17 cellular contexts compared by ENCODE assay signal in genomic region chr19:37098570-37098969, GRCh38. TPM values are rescaled to one million over a fixed set of nuclear protein-coding genes. Genes with fewer than 3 reads are reported as not detected.
DNase-seq lines count a peak whose midpoint lies in the region; ATAC-seq, FAIRE-seq and TF ChIP-seq lines count a peak whose summit lies in the region.
"Had no signal": no experiment of that assay in that cellular context is flagged by ENCODE, and none has a peak within 500 bp of the region (broad histone marks: within the 10 kb centered on the region; RNA-seq: fewer than 3 reads in every experiment).

No MANE protein-coding gene starts in this region.

- H3K27me3 ChIP-seq in IMR-90 (ENCODE audit: control insufficient read depth, insufficient read depth, low read length), result no peaks in the 10 kb centered on the region
- H3K27me3 ChIP-seq in K562 (ENCODE audit: control insufficient read depth in 2 of 2, insufficient read depth in 2 of 2, low read length in 2 of 2), result no peaks in the 10 kb centered on the region
- no peaks in the 10 kb centered on the region for H3K27me3 ChIP-seq in liver (ENCODE audit: control insufficient read depth in 4 of 4, insufficient read depth in 4 of 4, low read length in 3 of 4)
- H3K27me3 ChIP-seq in hepatocyte, result no peaks in the 10 kb centered on the region
- no peaks in the 10 kb centered on the region for H3K27me3 ChIP-seq in ascending aorta

- ATAC-seq in IMR-90 (ENCODE audit: low read depth) (no peak), K562 (no peak)
- ATAC-seq: GM23338 had no signal

- no peak overlapping the region for H3K9ac ChIP-seq in IMR-90 (ENCODE audit: low read depth, low read length)
- H3K9ac ChIP-seq in K562 (ENCODE audit: insufficient read depth in 1 of 2, low read depth in 2 of 2, low read length in 2 of 2), result no peak overlapping the region
- no peak overlapping the region for H3K9ac ChIP-seq in liver (ENCODE audit: low read depth in 1 of 2, low read length in 2 of 2)

- TF ChIP-seq RAD21 in IMR-90 (IDR thresholded peaks at IDR 0.05; ENCODE audit: low read length), result no peak
- no peak for TF ChIP-seq RAD21 in K562 (CRISPR knock-in tag; conservative IDR thresholded peaks at IDR 0.05 in 1 of 2, IDR thresholded peaks at IDR 0.05 in 1 of 2)
- no peak for TF ChIP-seq RAD21 in liver (IDR thresholded peaks at IDR 0.05)

- H3K4me3 ChIP-seq in IMR-90 (ENCODE audit: insufficient read depth, low read depth, low read length), result no peak overlapping the region
- H3K4me3 ChIP-seq in K562, result no peak overlapping the region
- peak overlapping the region in 2 of 3 donors; percentile 45 to 47 for H3K4me3 ChIP-seq in liver (ENCODE audit: low read depth in 1 of 3, low read length in 3 of 3)
- no peak overlapping the region for H3K4me3 ChIP-seq in hepatocyte
- H3K4me3 ChIP-seq in ascending aorta, result no peak overlapping the region
- H3K4me3 ChIP-seq: GM23338, HAP-1 had no signal

- H2BK120ac ChIP-seq in IMR-90 (ENCODE audit: low read depth, low read length), result no peak overlapping the region

- in situ Hi-C loops in IMR-90 (cut with MboI; ENCODE audit: low sequenced_read_pairs) (no loop called here), K562 (cut with MboI) (no loop called here)

- no peak overlapping the region for H2AK9ac ChIP-seq in IMR-90 (replicated peaks; ENCODE audit: low read depth, low read length, poor library complexity)

- H4K91ac ChIP-seq in IMR-90 (ENCODE audit: insufficient read depth, low read depth, low read length), result no peak overlapping the region

- H3K9me1 ChIP-seq in IMR-90 (ENCODE audit: insufficient read depth, low read length), result no peaks in the 10 kb centered on the region
- H3K9me1 ChIP-seq in K562 (ENCODE audit: control insufficient read depth, insufficient read depth, low read length), result no peaks in the 10 kb centered on the region

- H3K27ac ChIP-seq in IMR-90 (ENCODE audit: insufficient read depth, low read length), result no peak overlapping the region
- no peak overlapping the region for H3K27ac ChIP-seq in K562 (ENCODE audit: extremely low read depth, low read depth, low read length)
- no peak overlapping the region for H3K27ac ChIP-seq in liver (ENCODE audit: low read depth in 1 of 2, low read length in 2 of 2)
- H3K27ac ChIP-seq in hepatocyte, result no peak overlapping the region
- H3K27ac ChIP-seq in ascending aorta, result no peak overlapping the region

- H3K56ac ChIP-seq in IMR-90 (ENCODE audit: extremely low read depth, insufficient read depth, low read length), result no peak overlapping the region

- no peak overlapping the region for H2BK15ac ChIP-seq in IMR-90 (ENCODE audit: low read depth, low read length)

- H4K8ac ChIP-seq in IMR-90 (ENCODE audit: low read depth in 2 of 2, low read length in 2 of 2), result no peak overlapping the region

- no peak for TF ChIP-seq POLR2A in H54 (IDR thresholded peaks at IDR 0.05; ENCODE audit: low read depth, low read length)
- no peak for TF ChIP-seq POLR2A in IMR-90 (IDR thresholded peaks at IDR 0.05; ENCODE audit: low read depth, low read length)
- TF ChIP-seq POLR2A in K562 (conservative IDR thresholded peaks at IDR 0.05), result no peak

- H3K36me3 ChIP-seq in IMR-90 (ENCODE audit: control insufficient read depth, insufficient read depth, low read length) (peaks cover 12% of the 10 kb centered on the region; the same call in 1 of the 2 replicates), K562 (ENCODE audit: control insufficient read depth, insufficient read depth, low read length) (peaks cover 5% of the 10 kb centered on the region; the same call in 1 of the 3 replicates), liver (ENCODE audit: control insufficient read depth in 4 of 4, insufficient read depth in 3 of 4, low read depth in 1 of 4, low read length in 3 of 4) (peaks cover 10 to 78% (median 66%) of the 10 kb centered on the region in 4 donors), hepatocyte (replicated peaks; ENCODE audit: insufficient read depth, low read depth) (peaks cover 18% of the 10 kb centered on the region), ascending aorta (peaks cover 90 to 100% of the 10 kb centered on the region in 2 donors)
- H3K36me3 ChIP-seq: HAP-1 had no signal

- no peak overlapping the region for H3K14ac ChIP-seq in IMR-90 (replicated peaks; ENCODE audit: low read depth, low read length)

- WGBS in IMR-90 (ENCODE audit: extremely low coverage in 2 of 2, insufficient read length in 1 of 2), 2 experiments, result no CpG with 5 or more reads among the region's 1 CpG
- WGBS in K562 (ENCODE audit: insufficient coverage, low coverage, missing lambda C conversion rate), result 52% methylated on average over 1 of the region's 1 CpG
- 99% methylated on average over 1 of the region's 1 CpG for WGBS in liver
- 90% methylated on average over 1 of the region's 1 CpG for WGBS in hepatocyte (ENCODE audit: low lambda C conversion rate, missing lambda C conversion rate)

- H3K9me3 ChIP-seq in IMR-90 (ENCODE audit: control insufficient read depth, insufficient read depth, low read length) (peaks cover 25% of the 10 kb centered on the region), K562 (replicated peaks; ENCODE audit: control insufficient read depth, insufficient read depth, low read depth, low read length) (no peaks in the 10 kb centered on the region; the same call in 1 of the 2 replicates), liver (ENCODE audit: control insufficient read depth in 4 of 4, low read length in 3 of 4) (peaks cover 29 to 68% (median 38%) of the 10 kb centered on the region in 4 donors), hepatocyte (ENCODE audit: low read depth) (peaks cover 56% of the 10 kb centered on the region), ascending aorta (peaks cover 90 to 100% of the 10 kb centered on the region in 2 donors)
- H3K9me3 ChIP-seq: HAP-1 had no signal

- no peak overlapping the region for H3K23ac ChIP-seq in IMR-90 (ENCODE audit: low read depth, low read length)

- H3K79me1 ChIP-seq in IMR-90 (ENCODE audit: low read depth in 1 of 2, low read length in 2 of 2), result no peaks in the 10 kb centered on the region; a peak in 1 of 4 replicates

- no peak for DNase-seq in H54 (ENCODE audit: insufficient read length, low spot score)
- DNase-seq in IMR-90, result no peak
- no peak for DNase-seq in K562 (ENCODE audit: extremely low read depth in 1 of 4, low spot score in 3 of 4)
- no peak for DNase-seq in hepatocyte (ENCODE audit: low spot score)
- DNase-seq in ascending aorta (ENCODE audit: low spot score in 2 of 2), result no peak
- no peak for DNase-seq in GDM1 (lab: John Stamatoyannopoulos, UW)
- DNase-seq: C1 segment of cervical spinal cord; Calu3; CD4-positive, alpha-beta memory T cell; COR-L47; DMS53; DMS79 treated with DMSO at 0.1 percent for 48 hours; HFFc6 had no signal

- H3K4me1 ChIP-seq in IMR-90 (ENCODE audit: control insufficient read depth, insufficient read depth, low read length) (no peaks in the 10 kb centered on the region), K562 (replicated peaks in 1 of 2; ENCODE audit: control insufficient read depth in 2 of 2, insufficient read depth in 2 of 2, low read length in 2 of 2) (no peaks in the 10 kb centered on the region), liver (ENCODE audit: control insufficient read depth in 4 of 4, insufficient read depth in 4 of 4, low read length in 3 of 4) (no peaks in the 10 kb centered on the region), hepatocyte (ENCODE audit: insufficient read depth) (no peaks in the 10 kb centered on the region), ascending aorta (no peaks in the 10 kb centered on the region)
- H3K4me1 ChIP-seq: HAP-1 had no signal

- dilution Hi-C loops in IMR-90 (cut with HindIII; ENCODE audit: low sequenced_read_pairs, unreplicated experiment), result no loop called here

- no TSS peak for BruUV-seq in IMR-90 (replicated peaks; lab: Mats Ljungman, UMichigan)
- BruUV-seq in K562 (replicated peaks; lab: Mats Ljungman, UMichigan), result no TSS peak

- no peaks in the 10 kb centered on the region for H3K79me2 ChIP-seq in K562 (ENCODE audit: control insufficient read depth, insufficient read depth, low read length)
- H3K79me2 ChIP-seq in hepatocyte, result no peaks in the 10 kb centered on the region

- H2BK20ac ChIP-seq in IMR-90 (ENCODE audit: low read depth, low read length), result no peak overlapping the region

- H3K9me2 ChIP-seq in hepatocyte (replicated peaks; ENCODE audit: insufficient read depth), result no peaks in the 10 kb centered on the region

- CTCF ChIA-PET in IMR-90 (lab: Yijun Ruan, JAX) (no interaction called here), K562 (lab: Yijun Ruan, JAX; ENCODE audit: low intra/inter-chr PET ratio) (no interaction called here)

- H4K5ac ChIP-seq in IMR-90 (ENCODE audit: low read depth, low read length), result no peak overlapping the region

- intact Hi-C loops in IMR-90 (cut with micrococcal nuclease), result no loop called here
- intact Hi-C loops in K562 (cut with micrococcal nuclease), result no loop called here
- intact Hi-C loops in ascending aorta (cut with DNase I), result no loop called here

- no peak for TF ChIP-seq EP300 in K562 (IDR thresholded peaks at IDR 0.05; ENCODE audit: low read length)

- H3K18ac ChIP-seq in IMR-90 (ENCODE audit: low read depth, low read length), result no peak overlapping the region

- no peak overlapping the region for H2BK5ac ChIP-seq in IMR-90 (ENCODE audit: low read depth, low read length, poor library complexity, severe bottlenecking)

- H2AFZ ChIP-seq in IMR-90 (replicated peaks; ENCODE audit: low read length, poor library complexity) (no peak overlapping the region), K562 (ENCODE audit: low read depth, low read length) (no peak overlapping the region), hepatocyte (no peak overlapping the region)
- H2AFZ ChIP-seq: GM23338 had no signal

- FAIRE-seq in H54 (lab: Jason Lieb, UNC) (peak; percentile 84), K562 (lab: Jason Lieb, UNC) (no peak)
- FAIRE-seq: GM12892 had no signal

- POLR2A ChIA-PET in IMR-90 (lab: Charles Lee; ENCODE audit: unreplicated experiment), result no interaction called here
- POLR2A ChIA-PET in K562 (lab: Yijun Ruan, JAX), result no interaction called here

- H4K20me1 ChIP-seq in IMR-90 (ENCODE audit: insufficient read depth, low read length) (no peaks in the 10 kb centered on the region), K562 (replicated peaks; ENCODE audit: control insufficient read depth, insufficient read depth, low read length) (no peaks in the 10 kb centered on the region), hepatocyte (ENCODE audit: insufficient read depth, poor library complexity, severe bottlenecking) (no peaks in the 10 kb centered on the region)

- H2AK5ac ChIP-seq in IMR-90 (ENCODE audit: low read depth, low read length), result no peak overlapping the region

- H3K4me2 ChIP-seq in IMR-90 (ENCODE audit: low read depth, low read length) (no peak overlapping the region), K562 (ENCODE audit: insufficient read depth, low read length) (no peak overlapping the region), hepatocyte (no peak overlapping the region)
- H3K4me2 ChIP-seq: GM23338 had no signal

- TF ChIP-seq CTCF in IMR-90 (conservative IDR thresholded peaks at IDR 0.05; ENCODE audit: low read depth, low read length) (no peak), K562 (IDR thresholded peaks at IDR 0.05 in 2 of 3, conservative IDR thresholded peaks at IDR 0.05 in 1 of 3; ENCODE audit: insufficient read depth in 2 of 3, low read depth in 1 of 3, low read length in 3 of 3) (no peak), liver (IDR thresholded peaks at IDR 0.05; ENCODE audit: low read depth, low read length, missing input control) (no peak), hepatocyte (IDR thresholded peaks at IDR 0.05; ENCODE audit: poor library complexity) (no peak), ascending aorta (IDR thresholded peaks at IDR 0.05) (no peak)

- no peak overlapping the region for H3K4ac ChIP-seq in IMR-90 (ENCODE audit: low read depth, low read length)

RNA-seq across cellular contexts. Expression of gene ZNF420, which starts 20.3 kb away (rescaled TPM):
- 11.7 and 14.2 TPM in 2 replicates for total RNA-seq in IMR-90 (2012; rRNA removed)
- polyA plus RNA-seq in IMR-90 (2012; rRNA removed), result 1.2 and 1.5 TPM in 2 replicates
- polyA plus RNA-seq in IMR-90 (2012; cell fraction: cytosol; rRNA removed), result 0.50 and 0.60 TPM in 2 replicates
- polyA plus RNA-seq in IMR-90 (2012; cell fraction: nucleus; rRNA removed; ENCODE audit: low replicate concordance), result 0.38 and 3.1 TPM in 2 replicates
- 6.0 and 12.5 TPM in 2 replicates for total RNA-seq in K562 (2011; cell fraction: chromatin; rRNA removed; ENCODE audit: low replicate concordance)
- total RNA-seq in K562 (2011; cell fraction: nucleolus; rRNA removed), result 6.6 and 7.0 TPM in 2 replicates
- 4.4 and 9.2 TPM in 2 replicates for total RNA-seq in K562 (2011; cell fraction: nucleoplasm; rRNA removed)
- 3.8 and 5.1 TPM in 2 replicates for total RNA-seq in K562 (2014; rRNA removed)
- total RNA-seq in K562 (2014; rRNA removed; fragmentation: Illumina TruSeq; extraction: Trizol), result 7.2 and 9.0 TPM in 2 replicates
- total RNA-seq in K562 (2015; rRNA removed; fragmentation: Illumina TruSeq; extraction: Trizol), result 4.5 and 4.7 TPM in 2 replicates
- total RNA-seq in K562 (2021), result 6.7 and 8.5 TPM in 2 replicates
- polyA plus RNA-seq in K562 (2011; rRNA removed), result 2.0 and 4.3 TPM in 2 replicates
- polyA plus RNA-seq in K562 (2011; cell fraction: cytosol; rRNA removed), result 0.58 and 2.2 TPM in 2 replicates
- 1.6 and 1.9 TPM in 2 replicates for polyA plus RNA-seq in K562 (2011; cell fraction: nucleus; rRNA removed)
- polyA plus RNA-seq in K562 (2012), result 2.9 and 3.7 TPM in 2 replicates
- 5.1 and 5.4 TPM in 2 replicates for polyA plus RNA-seq in K562 (2014; fragmentation: Illumina TruSeq; extraction: Trizol)
- polyA plus RNA-seq in K562 (2014; fragmentation: Nextera tagmentation; extraction: Ambion mirVana), result 1 to 10 TPM; 5.8 to 6.0 TPM
- polyA plus RNA-seq in K562 (2014; rRNA removed), result 2.6 and 3.0 TPM in 2 replicates
- 5.4 and 11.6 TPM in 2 replicates for polyA minus RNA-seq in K562 (2011; rRNA and poly(A)+ RNA removed)
- polyA minus RNA-seq in K562 (2011; cell fraction: cytosol; rRNA and poly(A)+ RNA removed), result 1.8 and 5.4 TPM in 2 replicates
- 4.4 and 5.9 TPM in 2 replicates for polyA minus RNA-seq in K562 (2011; cell fraction: nucleus; rRNA and poly(A)+ RNA removed)
- total RNA-seq in liver, result 1 to 10 TPM; 4.4 to 5.2 TPM
- polyA plus RNA-seq in liver, result 1 to 10 TPM; 2.0 to 2.3 TPM
- 12.9 and 14.8 TPM in 2 replicates for total RNA-seq in hepatocyte
- polyA plus RNA-seq in hepatocyte, result 4.9 and 6.0 TPM in 2 replicates
- total RNA-seq in ascending aorta, result 69.9 TPM

Comparison
In these comparisons a context has a peak if more than half of its experiments do, and no peak if none do; other contexts are left out.
1. H3K4me3 ChIP-seq: peak in liver (2 of 3); none in IMR-90 (single experiment), K562 (single experiment), hepatocyte (single experiment) and ascending aorta (0 of 2).